Comparison of ENCODE assay signal across 8 cellular contexts in the genomic region with DNA sequence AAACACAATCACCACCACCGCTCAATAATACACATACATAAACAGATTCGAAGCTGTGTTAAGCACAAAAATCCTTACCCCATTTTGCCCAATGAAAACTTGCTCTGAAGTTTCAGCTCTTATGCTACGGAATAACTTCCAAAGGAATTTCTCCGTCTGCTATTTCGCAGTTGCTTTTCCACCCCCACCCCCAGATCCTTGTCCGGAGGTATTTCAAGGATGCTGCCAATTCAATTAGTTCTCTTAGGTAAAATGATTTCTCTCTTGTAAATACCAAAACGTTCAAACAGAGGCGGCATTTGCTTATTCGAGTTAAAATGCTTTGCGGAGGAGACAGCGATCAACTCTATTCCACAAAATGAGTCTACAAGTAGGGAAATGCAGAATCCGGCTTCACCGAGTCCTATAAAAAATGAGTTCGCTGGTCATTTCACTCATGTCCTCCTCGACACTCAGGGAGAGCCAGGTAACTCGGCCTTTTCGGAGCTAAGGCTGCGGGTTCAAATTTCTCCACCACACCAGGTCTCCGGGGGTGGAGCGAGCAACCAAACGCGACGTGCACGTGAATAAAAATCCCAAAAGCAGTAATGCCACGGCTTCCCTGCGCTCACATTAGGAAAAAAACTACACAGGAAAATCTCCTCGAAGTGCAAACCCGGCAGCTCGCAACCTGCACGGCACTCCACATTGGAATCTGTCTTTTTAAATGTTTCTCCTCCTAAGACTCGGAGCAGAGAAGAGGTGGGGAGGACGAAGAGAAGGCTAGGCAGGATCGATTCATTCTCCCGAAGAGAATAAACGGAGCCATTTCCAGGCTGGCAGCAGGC. TPM values are rescaled to one million over a fixed set of nuclear protein-coding genes. Genes with fewer than 3 reads are reported as not detected.
DNase-seq lines count a peak whose midpoint lies in the region; ATAC-seq and TF ChIP-seq lines count a peak whose summit lies in the region.

No MANE protein-coding gene starts in this region.

- peaks cover 3% of the 10 kb centered on the region for H3K36me3 Mint-ChIP-seq in endothelial cell (ENCODE audit: low read depth, unreplicated experiment)
- H3K36me3 Mint-ChIP-seq in natural killer cell treated with Interleukin-12 subunit alpha and Interleukin-12 subunit beta and Interleukin-15 and Interleukin-18, amount 100 ng/mL, for 72 hours = no peaks in the 10 kb centered on the region

- peak overlapping the region; percentile 94 for H3K4me3 Mint-ChIP-seq in endothelial cell (ENCODE audit: unreplicated experiment)
- peak overlapping the region; percentile 81 for H3K4me3 Mint-ChIP-seq in natural killer cell treated with Interleukin-12 subunit alpha and Interleukin-12 subunit beta and Interleukin-15 and Interleukin-18, amount 100 ng/mL, for 72 hours

- no peak for TF ChIP-seq EP300 in SK-N-SH (IDR thresholded peaks at IDR 0.05; ENCODE audit: borderline replicate concordance in 1 of 2, low read depth in 1 of 2, low read length in 1 of 2)

- no peaks in the 10 kb centered on the region for H3K9me2 ChIP-seq in SK-N-SH

- H3F3A ChIP-seq in SK-N-SH (replicated peaks; ENCODE audit: insufficient read depth) = peaks cover 6% of the 10 kb centered on the region

- H3K27me3 Mint-ChIP-seq in endothelial cell (ENCODE audit: unreplicated experiment) = peaks cover 7% of the 10 kb centered on the region
- H3K27me3 Mint-ChIP-seq in natural killer cell treated with Interleukin-12 subunit alpha and Interleukin-12 subunit beta and Interleukin-15 and Interleukin-18, amount 100 ng/mL, for 72 hours = peaks cover 32 to 43% of the 10 kb centered on the region in 2 donors

- H3K4me1 Mint-ChIP-seq in endothelial cell (ENCODE audit: unreplicated experiment) = peaks cover 53% of the 10 kb centered on the region
- peaks cover 20 to 24% of the 10 kb centered on the region in 2 donors for H3K4me1 Mint-ChIP-seq in natural killer cell treated with Interleukin-12 subunit alpha and Interleukin-12 subunit beta and Interleukin-15 and Interleukin-18, amount 100 ng/mL, for 72 hours (ENCODE audit: low read depth in 2 of 2)

- no peaks in the 10 kb centered on the region for H3K9me3 Mint-ChIP-seq in endothelial cell (ENCODE audit: unreplicated experiment)
- no peaks in the 10 kb centered on the region for H3K9me3 Mint-ChIP-seq in natural killer cell treated with Interleukin-12 subunit alpha and Interleukin-12 subunit beta and Interleukin-15 and Interleukin-18, amount 100 ng/mL, for 72 hours

- CTCF ChIA-PET in SK-N-SH (lab: Yijun Ruan, JAX) = interaction anchor here (0.7 to 2.6 kb wide), 11 partner anchors 12 to 490 kb away, joined by 3 to 10 read pairs (median 3); no protein-coding TSS in a partner anchor

- peak overlapping the region; percentile 87 to 97 (median 93) for H3K9ac ChIP-seq in BLaER1 treated with 17β-estradiol and CSF1 and Interleukin-3, amounts not matched to agents 10 nM and 100 nM
- peak overlapping the region; percentile 77 for H3K9ac ChIP-seq in SK-N-SH

- POLR2A ChIA-PET in SK-N-SH (lab: Yijun Ruan, JAX) = interaction anchor here (1.8 to 2.0 kb wide), 2 partner anchors 8 to 11 kb away, joined by 7 to 8 read pairs; no protein-coding TSS in a partner anchor

- 2% methylated on average over 33 of the region's 35 CpGs for WGBS in SK-N-SH (ENCODE audit: low lambda C conversion rate)

- H2AFZ ChIP-seq in SK-N-SH (ENCODE audit: low read depth) = peak overlapping the region; percentile 92

- H3K79me2 ChIP-seq in SK-N-SH (ENCODE audit: insufficient read depth) = peaks cover 39% of the 10 kb centered on the region

- no peaks in the 10 kb centered on the region for H3K36me3 ChIP-seq in BLaER1 treated with 17β-estradiol and CSF1 and Interleukin-3, amounts not matched to agents 10 nM and 100 nM
- H3K36me3 ChIP-seq in SK-N-SH (replicated peaks in 1 of 2; ENCODE audit: control insufficient read depth in 1 of 2, insufficient read depth in 2 of 2, low read length in 1 of 2) = no peaks in the 10 kb centered on the region

- peaks cover 51 to 70% (median 65%) of the 10 kb centered on the region in 10 experiments for H3K4me1 ChIP-seq in BLaER1 treated with 17β-estradiol and CSF1 and Interleukin-3, amounts not matched to agents 10 nM and 100 nM
- H3K4me1 ChIP-seq in SK-N-SH (ENCODE audit: control insufficient read depth in 1 of 2, insufficient read depth in 2 of 2, low read depth in 1 of 2, low read length in 1 of 2) = peaks cover 13 to 22% of the 10 kb centered on the region in 2 experiments; a peak in 3 of 4 replicates

- peak overlapping the region; percentile 92 for H3K27ac Mint-ChIP-seq in endothelial cell (ENCODE audit: unreplicated experiment)
- peak overlapping the region; percentile 32 to 73 for H3K27ac Mint-ChIP-seq in natural killer cell treated with Interleukin-12 subunit alpha and Interleukin-12 subunit beta and Interleukin-15 and Interleukin-18, amount 100 ng/mL, for 72 hours

- TF ChIP-seq RAD21 in SK-N-SH (IDR thresholded peaks at IDR 0.05; ENCODE audit: low read length) = no peak

- TF ChIP-seq CTCF in SK-N-SH (IDR thresholded peaks at IDR 0.05) (no peak), endothelial cell (IDR thresholded peaks at IDR 0.05; ENCODE audit: unreplicated experiment) (no peak)

- DNase-seq in SK-N-SH (peak; percentile 34), endothelial cell (ENCODE audit: low spot score) (peak; percentile 14), NCI-H774 (lab: John Stamatoyannopoulos, UW) (no peak), cerebellar nuclear complex (lab: John Stamatoyannopoulos, UW) (no peak)
- no peak for DNase-seq in natural killer cell treated with Interleukin-12 subunit alpha and Interleukin-12 subunit beta and Interleukin-15 and Interleukin-18, amount 100 ng/mL, for 72 hours (ENCODE audit: low spot score)

- no peaks in the 10 kb centered on the region for H3K27me3 ChIP-seq in BLaER1 treated with 17β-estradiol and CSF1 and Interleukin-3, amounts not matched to agents 10 nM and 100 nM
- H3K27me3 ChIP-seq in SK-N-SH (ENCODE audit: insufficient read depth) = no peaks in the 10 kb centered on the region

- H3K27ac ChIP-seq in BLaER1 treated with 17β-estradiol and CSF1 and Interleukin-3, amounts not matched to agents 10 nM and 100 nM = peak overlapping the region; percentile 87 to 96 (median 94); a peak in 21 of 22 replicates
- peak overlapping the region; percentile 85 to 98 for H3K27ac ChIP-seq in SK-N-SH (ENCODE audit: low read depth in 2 of 2, low read length in 1 of 2)

- H3K4me2 ChIP-seq in BLaER1 treated with 17β-estradiol and CSF1 and Interleukin-3, amounts not matched to agents 10 nM and 100 nM = peak overlapping the region; percentile 86 to 98 (median 92)
- peak overlapping the region; percentile 95 for H3K4me2 ChIP-seq in SK-N-SH

- H4K20me1 ChIP-seq in BLaER1 treated with 17β-estradiol and CSF1 and Interleukin-3, amounts not matched to agents 10 nM and 100 nM = peaks cover 0 to 49% (median 21%) of the 10 kb centered on the region in 11 experiments; a peak in 16 of 22 replicates
- H4K20me1 ChIP-seq in SK-N-SH (ENCODE audit: insufficient read depth) = no peaks in the 10 kb centered on the region

- peak overlapping the region; percentile 68 to 90 (median 80) for H3K4me3 ChIP-seq in BLaER1 treated with 17β-estradiol and CSF1 and Interleukin-3, amounts not matched to agents 10 nM and 100 nM
- peak overlapping the region; percentile 74 to 88 for H3K4me3 ChIP-seq in SK-N-SH (ENCODE audit: low read depth in 2 of 2, low read length in 1 of 2)

- no peaks in the 10 kb centered on the region for H3K9me3 ChIP-seq in BLaER1 treated with 17β-estradiol and CSF1 and Interleukin-3, amounts not matched to agents 10 nM and 100 nM (replicated peaks in 1 of 11)
- no peaks in the 10 kb centered on the region for H3K9me3 ChIP-seq in SK-N-SH

- ATAC-seq in GM21576 (IDR thresholded peaks at IDR 0.05; ENCODE audit: unreplicated experiment) (peak; percentile 1), HG03196 (IDR thresholded peaks at IDR 0.05; ENCODE audit: unreplicated experiment) (no peak)
- no peak for ATAC-seq in natural killer cell treated with Interleukin-12 subunit alpha and Interleukin-12 subunit beta and Interleukin-15 and Interleukin-18, amount 100 ng/mL, for 72 hours

TF ChIP-seq in SK-N-SH, 30 proteins besides CTCF, POLR2A, EP300 and RAD21:
- TF ChIP-seq RCOR1 (IDR thresholded peaks at IDR 0.05; ENCODE audit: low read length) (no peak), MXI1 (IDR thresholded peaks at IDR 0.05; ENCODE audit: low read depth, low read length) (peak; percentile 63)

RNA-seq across cellular contexts. Expression of gene HOMER1, which starts 1.0 kb away (rescaled TPM):
- polyA plus RNA-seq in SK-N-SH (2012; rRNA removed) = 2.2 and 2.9 TPM in 2 replicates
- 3.5 and 5.0 TPM in 2 replicates for polyA plus RNA-seq in SK-N-SH (2012; cell fraction: cytosol; rRNA removed)
- polyA plus RNA-seq in SK-N-SH (2012; cell fraction: nucleus; rRNA removed) = 1.1 and 1.7 TPM in 2 replicates
- total RNA-seq in endothelial cell (ENCODE audit: unreplicated experiment) = 16.7 TPM
- total RNA-seq in natural killer cell treated with Interleukin-12 subunit alpha and Interleukin-12 subunit beta and Interleukin-15 and Interleukin-18, amount 100 ng/mL, for 72 hours = 1 to 10 TPM; 4.2 to 4.6 TPM

Comparison
In these comparisons a context has a peak if more than half of its experiments do, and no peak if none do; other contexts are left out.
1. DNase-seq: peak in SK-N-SH (single experiment) and endothelial cell (single experiment); none in natural killer cell treated with Interleukin-12 subunit alpha and Interleukin-12 subunit beta and Interleukin-15 and Interleukin-18, amount 100 ng/mL, for 72 hours (single experiment), NCI-H774 (single experiment) and cerebellar nuclear complex (0 of 2).